ENCODE assay signal across 8 cellular contexts in the genomic region with DNA sequence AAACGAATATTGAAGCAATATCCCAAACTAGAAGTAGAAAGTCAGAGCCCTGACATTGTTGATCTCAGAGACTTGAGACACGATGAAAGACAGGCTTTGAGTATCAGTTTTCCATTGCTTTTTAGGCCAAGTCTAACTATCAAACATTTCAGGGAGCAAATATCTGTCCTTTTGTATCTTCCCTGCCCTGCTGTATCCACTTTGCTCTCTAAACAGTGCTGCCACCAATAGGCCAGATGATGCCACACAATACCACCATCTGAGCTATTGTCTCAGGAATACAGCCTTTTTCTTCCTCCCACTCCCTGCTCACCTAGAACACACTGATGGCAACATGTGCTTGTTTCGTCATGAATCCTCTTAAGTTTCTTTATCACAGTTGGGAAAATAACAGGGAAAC.
DNase-seq lines count a peak whose midpoint lies in the region; ATAC-seq and TF ChIP-seq lines count a peak whose summit lies in the region.

No MANE protein-coding gene starts in this region.

- no peaks in the 10 kb centered on the region for H3K36me3 Mint-ChIP-seq in activated CD4-positive, alpha-beta T cell treated with anti-CD3 and anti-CD28 coated beads, Interleukin-2, amount 10 ng/mL, durations not matched to agents 7 days and 5 days (ENCODE audit: low read depth)

- ATAC-seq in GM19351 (IDR thresholded peaks at IDR 0.05; ENCODE audit: unreplicated experiment), result peak; percentile 76
- ATAC-seq in HG03442 (IDR thresholded peaks at IDR 0.05; ENCODE audit: unreplicated experiment), result no peak
- ATAC-seq in GM18873 (IDR thresholded peaks at IDR 0.05; ENCODE audit: low FRiP score, unreplicated experiment), result no peak

- H3K9me3 Mint-ChIP-seq in activated CD4-positive, alpha-beta T cell treated with anti-CD3 and anti-CD28 coated beads, Interleukin-2, amount 10 ng/mL, durations not matched to agents 7 days and 5 days, result no peaks in the 10 kb centered on the region

- peak; percentile 30 for DNase-seq in A172 (ENCODE audit: low spot score)
- DNase-seq in NCI-H774 (lab: John Stamatoyannopoulos, UW), result peak; percentile 10
- DNase-seq in fibroblast of mammary gland (ENCODE audit: low read depth), result peak; percentile 23
- DNase-seq in activated CD4-positive, alpha-beta T cell treated with anti-CD3 and anti-CD28 coated beads, Interleukin-2, amount 10 ng/mL, durations not matched to agents 7 days and 5 days, result no peak
- DNase-seq in NOMO-1 (lab: John Stamatoyannopoulos, UW; ENCODE audit: unreplicated experiment in 2 of 2), result no peak

- POLR2A ChIA-PET in activated CD4-positive, alpha-beta T cell treated with anti-CD3 and anti-CD28 coated beads, Interleukin-2, amount 10 ng/mL, durations not matched to agents 7 days and 5 days (lab: Charles Lee), result no interaction called here

- no peak overlapping the region for H3K4me3 Mint-ChIP-seq in activated CD4-positive, alpha-beta T cell treated with anti-CD3 and anti-CD28 coated beads, Interleukin-2, amount 10 ng/mL, durations not matched to agents 7 days and 5 days

- CTCF ChIA-PET in activated CD4-positive, alpha-beta T cell treated with anti-CD3 and anti-CD28 coated beads, Interleukin-2, amount 10 ng/mL, durations not matched to agents 7 days and 5 days (lab: Charles Lee), result no interaction called here

- no peaks in the 10 kb centered on the region for H3K4me1 Mint-ChIP-seq in activated CD4-positive, alpha-beta T cell treated with anti-CD3 and anti-CD28 coated beads, Interleukin-2, amount 10 ng/mL, durations not matched to agents 7 days and 5 days

- TF ChIP-seq CTCF in fibroblast of mammary gland (conservative IDR thresholded peaks at IDR 0.05; ENCODE audit: control insufficient read depth, insufficient read depth, low read depth, low read length), result peak; percentile 57

- no peak overlapping the region for H3K27ac Mint-ChIP-seq in activated CD4-positive, alpha-beta T cell treated with anti-CD3 and anti-CD28 coated beads, Interleukin-2, amount 10 ng/mL, durations not matched to agents 7 days and 5 days

- H3K27me3 Mint-ChIP-seq in activated CD4-positive, alpha-beta T cell treated with anti-CD3 and anti-CD28 coated beads, Interleukin-2, amount 10 ng/mL, durations not matched to agents 7 days and 5 days, result no peaks in the 10 kb centered on the region

- H3K4me3 ChIP-seq in fibroblast of mammary gland (ENCODE audit: control insufficient read depth, low read depth, low read length), result no peak overlapping the region

Comparison
In these comparisons a context has a peak if more than half of its experiments do, and no peak if none do; other contexts are left out.
1. DNase-seq: peak in A172 (single experiment), NCI-H774 (single experiment) and fibroblast of mammary gland (single experiment); none in activated CD4-positive, alpha-beta T cell treated with anti-CD3 and anti-CD28 coated beads, Interleukin-2, amount 10 ng/mL, durations not matched to agents 7 days and 5 days (single experiment) and NOMO-1 (0 of 2).